In genomic region chr14:68685419-68686211, GRCh38 we compare ENCODE assay signal across 8 cellular contexts.
DNase-seq lines count a peak whose midpoint lies in the region; ATAC-seq and FAIRE-seq lines count a peak whose summit lies in the region.

No MANE protein-coding gene starts in this region.

- no peak overlapping the region for H3K4me3 ChIP-seq in small intestine (ENCODE audit: low read depth in 1 of 2, low read length in 2 of 2)

- peak; percentile 82 for ATAC-seq in GM21529 (IDR thresholded peaks at IDR 0.05; ENCODE audit: unreplicated experiment)

- FAIRE-seq in small intestine (lab: Jason Lieb, UNC) = no peak

- H3K36me3 ChIP-seq in small intestine (ENCODE audit: control insufficient read depth in 2 of 2, insufficient read depth in 2 of 2, low read length in 2 of 2) = no peaks in the 10 kb centered on the region

- in situ Hi-C loops in KBM-7 (cut with MboI; ENCODE audit: low pct_unique_long_range_greater_than_20kb, low sequenced_read_pairs) = no loop called here

- H3K4me1 ChIP-seq in small intestine (ENCODE audit: control insufficient read depth in 2 of 2, insufficient read depth in 1 of 2, low read depth in 1 of 2, low read length in 1 of 2) = peaks cover 0 to 10% of the 10 kb centered on the region in 2 donors

- no peaks in the 10 kb centered on the region for H3K9me3 ChIP-seq in small intestine (ENCODE audit: control insufficient read depth, low read depth)

- H3K27me3 ChIP-seq in small intestine (ENCODE audit: control insufficient read depth in 2 of 2, insufficient read depth in 2 of 2, low read length in 2 of 2) = no peaks in the 10 kb centered on the region

- H3K27ac ChIP-seq in epithelial cell of prostate = peak overlapping the region; percentile 92
- H3K27ac ChIP-seq in small intestine (ENCODE audit: low read depth in 1 of 2, low read length in 1 of 2) = peak overlapping the region; percentile 33 to 86

- WGBS in small intestine, 3 donors = 63 to 77% (median 71%) methylated on average over 12 of the region's 12 CpGs

- DNase-seq in DMS53 treated with DMSO at 0.1 percent for 48 hours (lab: John Stamatoyannopoulos, UW; ENCODE audit: unreplicated experiment) (peak; percentile 52), KBM-7 (peak; percentile 69), epithelial cell of prostate (ENCODE audit: low read depth, low spot score) (peak; percentile 91), small intestine (peak; percentile 65), nucleus accumbens (lab: John Stamatoyannopoulos, UW) (no peak), SHP77 (lab: John Stamatoyannopoulos, UW) (no peak)
- peak; percentile 76 for DNase-seq in activated CD4-positive, alpha-beta T cell treated with anti-CD3 and anti-CD28 coated beads, Interleukin-2, amount 50 U/mL, for 1 hour

Comparison
In these comparisons a context has a peak if more than half of its experiments do, and no peak if none do; other contexts are left out.
1. DNase-seq: peak in DMS53 treated with DMSO at 0.1 percent for 48 hours (single experiment), KBM-7 (single experiment), activated CD4-positive, alpha-beta T cell treated with anti-CD3 and anti-CD28 coated beads, Interleukin-2, amount 50 U/mL, for 1 hour (single experiment), epithelial cell of prostate (single experiment) and small intestine (single experiment); none in nucleus accumbens (0 of 56) and SHP77 (0 of 2).